8 cellular contexts compared by ENCODE assay signal in the genomic region with DNA sequence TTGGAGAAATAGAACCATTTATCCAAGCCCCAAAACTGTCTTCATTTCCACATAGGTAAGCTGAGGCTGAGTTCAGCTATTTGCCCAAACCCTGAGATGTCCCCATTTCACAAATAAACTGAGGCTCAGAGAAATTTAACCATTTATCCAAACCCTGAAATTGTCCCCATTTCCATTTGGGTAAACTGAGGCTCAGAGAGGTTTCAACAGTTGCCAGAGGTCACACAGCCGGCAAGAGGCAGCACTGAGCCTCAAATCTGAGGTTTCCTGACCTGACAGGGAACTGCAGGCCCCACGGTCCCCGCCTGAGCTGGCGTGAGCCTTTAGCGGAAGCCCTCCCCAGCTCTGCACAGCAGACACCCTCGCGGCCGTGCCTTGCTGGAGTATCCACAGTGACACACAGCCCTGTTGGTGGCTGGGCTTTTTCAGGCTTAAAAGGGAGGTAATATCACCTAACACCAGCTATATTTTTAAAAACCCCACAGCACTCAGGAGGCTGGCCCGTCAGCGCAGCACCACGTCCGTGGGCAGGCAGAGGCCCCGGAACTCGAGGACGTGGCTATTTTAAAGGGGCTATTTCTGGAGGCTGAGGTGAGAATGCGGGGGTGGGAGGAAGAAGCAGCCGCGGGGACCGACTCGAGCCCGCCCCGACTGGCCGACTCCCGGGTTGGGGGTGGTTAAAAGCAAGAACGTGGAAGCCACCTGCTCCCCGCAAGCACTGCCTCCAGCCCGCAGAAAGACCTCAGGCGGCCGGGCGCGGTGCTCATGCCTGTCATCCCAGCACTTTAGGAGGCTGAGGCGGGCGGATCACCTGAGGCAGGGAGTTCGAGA. TPM values are rescaled to one million over a fixed set of nuclear protein-coding genes. Genes with fewer than 3 reads are reported as not detected.
DNase-seq lines count a peak whose midpoint lies in the region; ATAC-seq and TF ChIP-seq lines count a peak whose summit lies in the region.

No MANE protein-coding gene starts in this region.

- H3K4me1 ChIP-seq in NT2/D1 (ENCODE audit: insufficient read depth, insufficient read length): peaks cover 4% of the 10 kb centered on the region
- peaks cover 0 to 7% (median 0%) of the 10 kb centered on the region in 3 donors for H3K4me1 ChIP-seq in esophagus squamous epithelium

- ATAC-seq in GM21619 (IDR thresholded peaks at IDR 0.05; ENCODE audit: unreplicated experiment): peak; percentile 59
- peak; percentile 51 for ATAC-seq in left ventricle myocardium superior

- H3K9me3 ChIP-seq in NT2/D1 (ENCODE audit: insufficient read depth, low read length) (no peaks in the 10 kb centered on the region), esophagus squamous epithelium (peaks cover 0 to 11% (median 5%) of the 10 kb centered on the region in 3 donors)

- H3K4me3 ChIP-seq in NT2/D1 (ENCODE audit: insufficient read length, low read depth) (no peak overlapping the region), esophagus squamous epithelium (no peak overlapping the region)

- TF ChIP-seq POLR2A in esophagus squamous epithelium (IDR thresholded peaks at IDR 0.05): no peak

- peak overlapping the region; percentile 11 for H3K9ac ChIP-seq in NT2/D1 (ENCODE audit: insufficient read length, low read depth)

- TF ChIP-seq CTCF in GM10266 (IDR thresholded peaks at IDR 0.05; ENCODE audit: control insufficient read depth, insufficient read depth, low read depth, missing control alignments) (peak; percentile 50), esophagus squamous epithelium (IDR thresholded peaks at IDR 0.05) (no peak)

- peak; percentile 85 for DNase-seq in GM10266 (ENCODE audit: extremely low spot score)
- no peak for DNase-seq in NT2/D1 (ENCODE audit: low read depth, low spot score)
- DNase-seq in left ventricle myocardium superior: no peak
- DNase-seq in cerebellar nuclear complex (lab: John Stamatoyannopoulos, UW): no peak
- DNase-seq in NCI-H345 treated with DMSO at 0.1 percent for 48 hours (lab: John Stamatoyannopoulos, UW; ENCODE audit: unreplicated experiment): no peak
- DNase-seq in NCI-H1694 (lab: John Stamatoyannopoulos, UW): no peak
- no peak for DNase-seq in esophagus squamous epithelium (lab: John Stamatoyannopoulos, UW)

- H3K36me3 ChIP-seq in NT2/D1 (ENCODE audit: insufficient read depth, insufficient read length, low read length) (peaks cover 23% of the 10 kb centered on the region), esophagus squamous epithelium (no peaks in the 10 kb centered on the region)

- H3K27ac ChIP-seq in esophagus squamous epithelium: no peak overlapping the region

- intact Hi-C loops in left ventricle myocardium superior (cut with micrococcal nuclease) (no loop called here), esophagus squamous epithelium (cut with DNase I) (no loop called here)

- no peaks in the 10 kb centered on the region for H3K27me3 ChIP-seq in NT2/D1 (ENCODE audit: insufficient read depth, insufficient read length)
- peaks cover 0 to 36% (median 0%) of the 10 kb centered on the region in 4 donors for H3K27me3 ChIP-seq in esophagus squamous epithelium

- 30 to 43% methylated on average over 13 of the region's 34 CpGs for WGBS in esophagus squamous epithelium, 2 donors

RNA-seq across cellular contexts. Expression of a gene that starts 18.5 kb away (rescaled TPM):
- 39.3 TPM for total RNA-seq in left ventricle myocardium superior
- total RNA-seq in esophagus squamous epithelium: 100 to 1,000 TPM in 1 of 4 donors, 10 to 100 TPM in 3; 61.7 to 173 (median 86.6) TPM
